Comparison of ENCODE assay signal across 17 cellular contexts in genomic region chr17:82687871-82688270, GRCh38. TPM values are rescaled to one million over a fixed set of nuclear protein-coding genes. Genes with fewer than 3 reads are reported as not detected.
DNase-seq lines count a peak whose midpoint lies in the region; ATAC-seq and TF ChIP-seq lines count a peak whose summit lies in the region.
"Had no signal": no experiment of that assay in that cellular context is flagged by ENCODE, and none has a peak within 500 bp of the region (broad histone marks: within the 10 kb centered on the region; RNA-seq: fewer than 3 reads in every experiment).

No MANE protein-coding gene starts in this region.

- TF ChIP-seq CTCF in breast epithelium (IDR thresholded peaks at IDR 0.05) (no peak), MCF 10A (IDR thresholded peaks at IDR 0.05; ENCODE audit: unreplicated experiment) (no peak), stomach (IDR thresholded peaks at IDR 0.05) (no peak)

- H3K4me3 ChIP-seq in breast epithelium: peak overlapping the region in 2 of 3 donors; percentile 11 to 34
- no peak overlapping the region for H3K4me3 ChIP-seq in stomach
- H3K4me3 ChIP-seq: smooth muscle cell had no signal

- WGBS in stomach, 5 donors: 74 to 93% (median 88%) methylated on average over 9 of the region's 9 CpGs

- peak overlapping the region; percentile 92 to 95 for H3K27ac ChIP-seq in breast epithelium
- peak overlapping the region; percentile 73 to 90 (median 80) for H3K27ac ChIP-seq in stomach

- H3K4me1 Mint-ChIP-seq in MCF 10A (ENCODE audit: insufficient read depth, unreplicated experiment): peaks cover 7% of the 10 kb centered on the region
- H3K4me1 Mint-ChIP-seq: natural killer cell had no signal

- no peak overlapping the region for H3K27ac Mint-ChIP-seq in MCF 10A (ENCODE audit: low read depth, unreplicated experiment)
- H3K27ac Mint-ChIP-seq: activated CD8-positive, alpha-beta T cell treated with anti-CD3 and anti-CD28 coated beads for 36 hours; activated T-cell treated with anti-CD3 and anti-CD28 coated beads, Interleukin-2, amount 50 U/mL, for 24 hours; natural killer cell had no signal

- DNase-seq in breast epithelium (ENCODE audit: low spot score in 2 of 2) (no peak), MCF 10A (ENCODE audit: unreplicated experiment) (no peak), kidney tubule cell (ENCODE audit: low spot score) (peak; percentile 62), stomach (no peak), NCI-H446 treated with DMSO at 0.1 percent for 48 hours (lab: John Stamatoyannopoulos, UW) (no peak)
- DNase-seq: 8988T; activated CD8-positive, alpha-beta T cell treated with anti-CD3 and anti-CD28 coated beads for 36 hours; activated naive CD4-positive, alpha-beta T cell treated with Interleukin-2 at 50 U/mL for 16 hours; activated T-cell treated with anti-CD3 and anti-CD28 coated beads, Interleukin-2, amount 50 U/mL, for 24 hours; cerebellar nuclear complex; effector memory CD4-positive, alpha-beta T cell; HFFc6; natural killer cell; stimulated activated CD4-positive, alpha-beta T cell treated with anti-CD3 and anti-CD28 coated beads, Interleukin-4, amount 100 ng/mL, for 1 hour; T-helper 2 cell had no signal

- no peaks in the 10 kb centered on the region for H3K9me3 Mint-ChIP-seq in MCF 10A (ENCODE audit: unreplicated experiment)
- H3K9me3 Mint-ChIP-seq: activated CD8-positive, alpha-beta T cell treated with anti-CD3 and anti-CD28 coated beads for 36 hours; activated T-cell treated with anti-CD3 and anti-CD28 coated beads, Interleukin-2, amount 50 U/mL, for 24 hours; HFFc6; natural killer cell had no signal

- CTCF ChIA-PET in MCF 10A (lab: Yijun Ruan, JAX): no interaction called here

- H3K27me3 ChIP-seq in breast epithelium (no peaks in the 10 kb centered on the region), stomach (no peaks in the 10 kb centered on the region)

- BruUV-seq in MCF 10A (replicated peaks; lab: Mats Ljungman, UMichigan): no TSS peak

- no peak overlapping the region for H3K4me3 Mint-ChIP-seq in MCF 10A (ENCODE audit: unreplicated experiment)
- H3K4me3 Mint-ChIP-seq: activated CD8-positive, alpha-beta T cell treated with anti-CD3 and anti-CD28 coated beads for 36 hours; activated T-cell treated with anti-CD3 and anti-CD28 coated beads, Interleukin-2, amount 50 U/mL, for 24 hours; HFFc6; natural killer cell had no signal

- no peaks in the 10 kb centered on the region for H3K27me3 Mint-ChIP-seq in MCF 10A (ENCODE audit: insufficient read depth, unreplicated experiment)
- H3K27me3 Mint-ChIP-seq: activated CD8-positive, alpha-beta T cell treated with anti-CD3 and anti-CD28 coated beads for 36 hours; activated T-cell treated with anti-CD3 and anti-CD28 coated beads, Interleukin-2, amount 50 U/mL, for 24 hours had no signal

- intact Hi-C loops in breast epithelium (cut with DNase I; ENCODE audit: low total_unique reads): no loop called here
- intact Hi-C loops in MCF 10A (cut with micrococcal nuclease): no loop called here
- intact Hi-C loops in stomach (cut with DNase I; ENCODE audit: low total_unique reads): no loop called here

- TF ChIP-seq POLR2A in breast epithelium (IDR thresholded peaks at IDR 0.05) (no peak), stomach (IDR thresholded peaks at IDR 0.05) (no peak)

- POLR2A ChIA-PET in MCF 10A (lab: Yijun Ruan, JAX): interaction anchor here (1.1 kb wide), 1 partner anchor 10 kb away, joined by 3 read pairs; no protein-coding TSS in a partner anchor

- TF ChIP-seq EP300 in stomach (IDR thresholded peaks at IDR 0.05): no peak

- no peak for ATAC-seq in HG03196 (IDR thresholded peaks at IDR 0.05; ENCODE audit: unreplicated experiment)
- ATAC-seq: activated CD8-positive, alpha-beta T cell treated with anti-CD3 and anti-CD28 coated beads for 36 hours; natural killer cell had no signal

- H3K4me1 ChIP-seq in breast epithelium (no peaks in the 10 kb centered on the region), stomach (peaks cover 11 to 39% (median 31%) of the 10 kb centered on the region in 4 donors)

- H3K36me3 Mint-ChIP-seq in MCF 10A (ENCODE audit: insufficient read depth, unreplicated experiment): peaks cover 8% of the 10 kb centered on the region
- H3K36me3 Mint-ChIP-seq: natural killer cell had no signal

- no peaks in the 10 kb centered on the region for H3K9me3 ChIP-seq in breast epithelium
- H3K9me3 ChIP-seq in stomach: no peaks in the 10 kb centered on the region

- H3K36me3 ChIP-seq in breast epithelium (no peaks in the 10 kb centered on the region), stomach (peaks cover 4 to 19% (median 16%) of the 10 kb centered on the region in 4 donors)

RNA-seq across cellular contexts. Expression of gene RAB40B, which starts 10.6 kb away (rescaled TPM):
- 10 to 100 TPM in 2 of 3 donors, 1 to 10 TPM in 1; 8.8 to 25.6 (median 12.8) TPM for total RNA-seq in breast epithelium
- 5.9 and 6.3 TPM in 2 replicates for total RNA-seq in MCF 10A (2022)
- total RNA-seq in stomach: 100 to 1,000 TPM in 2 of 5 donors, 10 to 100 TPM in 2, 1 to 10 TPM in 1; 7.6 to 133 (median 36.4) TPM
- 10 to 100 TPM; 13.5 to 25.7 (median 17.7) TPM for polyA plus RNA-seq in stomach

RNA-seq across cellular contexts. Expression of gene FN3KRP, which starts 28.6 kb away (rescaled TPM):
- 10 to 100 TPM; 10.4 to 22.1 (median 18.0) TPM for total RNA-seq in breast epithelium
- 21.5 and 24.4 TPM in 2 replicates for total RNA-seq in MCF 10A (2022)
- total RNA-seq in stomach: 10 to 100 TPM in 4 of 5 donors, 1 to 10 TPM in 1; 1.2 to 50.7 (median 17.5) TPM
- 10 to 100 TPM; 20.0 to 28.2 (median 26.9) TPM for polyA plus RNA-seq in stomach

RNA-seq across cellular contexts. Expression of gene WDR45B, which starts 39.6 kb away (rescaled TPM):
- total RNA-seq in breast epithelium (100 to 1,000 TPM in 1 of 3 donors, 10 to 100 TPM in 2; 74.2 to 118 (median 83.9) TPM), MCF 10A (2022) (87.3 and 88.3 TPM in 2 replicates), stomach (100 to 1,000 TPM in 2 of 5 donors, 10 to 100 TPM in 3; 75.3 to 108 (median 92.9) TPM)
- polyA plus RNA-seq in stomach: 10 to 100 TPM; 62.8 to 70.7 (median 62.9) TPM

RNA-seq across cellular contexts. Expression of gene FN3K, which starts 47.5 kb away (rescaled TPM):
- total RNA-seq in breast epithelium: 1 to 10 TPM; 4.5 to 9.4 (median 7.2) TPM
- total RNA-seq in MCF 10A (2022): 1.3 and 4.0 TPM in 2 replicates
- 10 to 100 TPM; 13.6 to 59.5 (median 16.5) TPM for total RNA-seq in stomach
- polyA plus RNA-seq in stomach: 10 to 100 TPM; 13.0 to 18.5 (median 16.4) TPM

Comparison
In these comparisons a context has a peak if more than half of its experiments do, and no peak if none do; other contexts are left out.
1. H3K4me3 ChIP-seq: peak in breast epithelium (2 of 3); none in stomach (0 of 4).